8 cellular contexts compared by ENCODE assay signal in genomic region chr13:28138756-28139470, GRCh38. TPM values are rescaled to one million over a fixed set of nuclear protein-coding genes. Genes with fewer than 3 reads are reported as not detected.
DNase-seq lines count a peak whose midpoint lies in the region; ATAC-seq and TF ChIP-seq lines count a peak whose summit lies in the region.

No MANE protein-coding gene starts in this region.

- H3K4me2 ChIP-seq in GM23338 (peak overlapping the region; percentile 95), Loucy (ENCODE audit: low read depth, low read length, poor library complexity, severe bottlenecking) (peak overlapping the region; percentile 92)

- H3K27ac ChIP-seq in GM23338 (ENCODE audit: low read depth) (peak overlapping the region; percentile 99), right atrium auricular region (peak overlapping the region; percentile 97 to 98), psoas muscle (peak overlapping the region; percentile 97)

- H3K36me3 Mint-ChIP-seq in GM23338 (ENCODE audit: low read depth): peaks cover 2% of the 10 kb centered on the region; the same call in 2 of the 3 replicates
- H3K36me3 Mint-ChIP-seq in T-helper 17 cell (ENCODE audit: low read depth): no peaks in the 10 kb centered on the region

- no peaks in the 10 kb centered on the region for H3K9me3 Mint-ChIP-seq in GM23338

- TF ChIP-seq CTCF in GM23338 (conservative IDR thresholded peaks at IDR 0.05; ENCODE audit: low read depth in 2 of 2) (no peak), Loucy (conservative IDR thresholded peaks at IDR 0.05; ENCODE audit: low read length) (no peak), right atrium auricular region (IDR thresholded peaks at IDR 0.05) (no peak), psoas muscle (IDR thresholded peaks at IDR 0.05) (no peak)

- H2AFZ ChIP-seq in GM23338 (no peak overlapping the region), Loucy (ENCODE audit: low read length) (peak overlapping the region; percentile 70; the same call in 1 of the 2 replicates)

- H3K9me2 ChIP-seq in GM23338 (ENCODE audit: insufficient read depth) (no peaks in the 10 kb centered on the region), Loucy (replicated peaks; ENCODE audit: low read depth, low read length) (no peaks in the 10 kb centered on the region)

- intact Hi-C loops in psoas muscle (cut with DNase I): no loop called here

- H3F3A ChIP-seq in GM23338 (replicated peaks; ENCODE audit: low read depth) (peaks cover 13% of the 10 kb centered on the region; the same call in 1 of the 2 replicates), Loucy (ENCODE audit: low read depth) (0 out of 2 replicates have a peak, but pooled peaks cover 4% of the 10 kb centered on the region)

- H4K20me1 ChIP-seq in GM23338 (replicated peaks; ENCODE audit: insufficient read depth) (no peaks in the 10 kb centered on the region), Loucy (ENCODE audit: insufficient read depth, low read length, poor library complexity, severe bottlenecking) (peaks cover 47% of the 10 kb centered on the region)

- H3K36me3 ChIP-seq in GM23338 (ENCODE audit: insufficient read depth) (no peaks in the 10 kb centered on the region), Loucy (ENCODE audit: insufficient read depth, low read length) (no peaks in the 10 kb centered on the region), right atrium auricular region (no peaks in the 10 kb centered on the region), psoas muscle (ENCODE audit: insufficient read depth in 1 of 2, low read depth in 1 of 2) (no peaks in the 10 kb centered on the region)

- peaks cover 10% of the 10 kb centered on the region for H3K27me3 Mint-ChIP-seq in GM23338 (ENCODE audit: insufficient read depth, low read depth, poor library complexity)
- no peaks in the 10 kb centered on the region for H3K27me3 Mint-ChIP-seq in T-helper 17 cell

- peaks cover 39% of the 10 kb centered on the region for H3K4me1 Mint-ChIP-seq in GM23338
- peaks cover 43% of the 10 kb centered on the region for H3K4me1 Mint-ChIP-seq in T-helper 17 cell

- H3K27ac Mint-ChIP-seq in GM23338 (peak overlapping the region; percentile 86), T-helper 17 cell (peak overlapping the region; percentile 97)

- peak; percentile 68 for ATAC-seq in GM23338
- ATAC-seq in T-helper 17 cell: peak; percentile 71
- peak; percentile 65 to 73 (median 70) for ATAC-seq in psoas muscle

- 0% methylated on average over 31 to 59 of the region's 60 CpGs for WGBS in psoas muscle, 3 donors

- peak overlapping the region; percentile 99 for H3K9ac ChIP-seq in Loucy (ENCODE audit: low read depth, low read length, poor library complexity, severe bottlenecking)

- H3K9me3 ChIP-seq in Loucy (ENCODE audit: insufficient read depth, low read depth, low read length) (no peaks in the 10 kb centered on the region), T-helper 17 cell (ENCODE audit: control insufficient read depth, low read length, poor library complexity, severe bottlenecking) (no peaks in the 10 kb centered on the region), right atrium auricular region (no peaks in the 10 kb centered on the region), psoas muscle (no peaks in the 10 kb centered on the region)

- H3K27me3 ChIP-seq in GM23338 (ENCODE audit: insufficient read depth) (no peaks in the 10 kb centered on the region), Loucy (ENCODE audit: insufficient read depth, low read length, poor library complexity, severe bottlenecking) (no peaks in the 10 kb centered on the region), right atrium auricular region (no peaks in the 10 kb centered on the region), psoas muscle (ENCODE audit: insufficient read depth in 3 of 3, low read length in 2 of 3) (no peaks in the 10 kb centered on the region)

- DNase-seq in G401 (ENCODE audit: low spot score): peak; percentile 67
- DNase-seq in GM23338 (ENCODE audit: low spot score): peak; percentile 85
- DNase-seq in T-helper 17 cell: peak; percentile 64 to 81 (median 69)
- peak in 53 of 56 donors; percentile 19 to 80 (median 67) for DNase-seq in amygdala (lab: John Stamatoyannopoulos, UW)
- peak; percentile 79 for DNase-seq in right atrium auricular region (ENCODE audit: low spot score)
- peak; percentile 84 to 89 for DNase-seq in psoas muscle
- DNase-seq in ureter (ENCODE audit: low spot score): peak; percentile 89

- peaks cover 58% of the 10 kb centered on the region for H3K79me2 ChIP-seq in GM23338 (replicated peaks; ENCODE audit: insufficient read depth)
- H3K79me2 ChIP-seq in Loucy (ENCODE audit: insufficient read depth, low read length): peaks cover 70% of the 10 kb centered on the region

- H3K4me1 ChIP-seq in GM23338 (ENCODE audit: insufficient read depth) (peaks cover 24% of the 10 kb centered on the region), Loucy (ENCODE audit: insufficient read depth, low read length, poor library complexity, severe bottlenecking) (peaks cover 52% of the 10 kb centered on the region), right atrium auricular region (peaks cover 0 to 27% of the 10 kb centered on the region in 2 donors), psoas muscle (peaks cover 13% of the 10 kb centered on the region)

- H3K4me3 ChIP-seq in GM23338 (peak overlapping the region; percentile 90), Loucy (ENCODE audit: low read length, poor library complexity, severe bottlenecking) (peak overlapping the region; percentile 95), right atrium auricular region (peak overlapping the region; percentile 85 to 98), psoas muscle (peak overlapping the region; percentile 100)

- H3K4me3 Mint-ChIP-seq in GM23338 (peak overlapping the region; percentile 87), T-helper 17 cell (peak overlapping the region; percentile 89)

- in situ Hi-C loops in G401 (cut with HindIII; ENCODE audit: low sequenced_read_pairs): no loop called here

TF ChIP-seq in GM23338, 12 proteins besides CTCF, POLR2A, EP300 and RAD21 (continues in another document):
- TF ChIP-seq ZNF331 (CRISPR knock-in tag; IDR thresholded peaks at IDR 0.05; ENCODE audit: low read depth): no peak
- TF ChIP-seq JUNB (IDR thresholded peaks at IDR 0.05; ENCODE audit: unreplicated experiment): no peak
- TF ChIP-seq NANOG (IDR thresholded peaks at IDR 0.05; ENCODE audit: borderline replicate concordance): no peak
- no peak for TF ChIP-seq EZH2 (IDR thresholded peaks at IDR 0.05; ENCODE audit: low read depth, unreplicated experiment)
- no peak for TF ChIP-seq STAT1 (IDR thresholded peaks at IDR 0.05; ENCODE audit: unreplicated experiment)

RNA-seq across cellular contexts. Expression of gene PAN3, which starts 0.6 kb away (rescaled TPM):
- total RNA-seq in G401 (2014; rRNA removed; shearing (Covaris generic)): 11.4 and 21.3 TPM in 2 replicates
- total RNA-seq in GM23338 (2014; rRNA removed; shearing (Covaris generic)): 52.5 and 58.2 TPM in 2 replicates
- polyA plus RNA-seq in GM23338 (2016; fragmentation: Nextera tagmentation; extraction: Ambion mirVana): 20.6 and 27.4 TPM in 2 replicates
- total RNA-seq in T-helper 17 cell: 10 to 100 TPM; 67.2 to 70.2 TPM
- total RNA-seq in right atrium auricular region: 10 to 100 TPM in 1 of 2 donors, 1 to 10 TPM in 1; 8.7 to 12.0 TPM
- total RNA-seq in psoas muscle: 1 to 10 TPM; 5.9 to 9.0 (median 8.6) TPM
- polyA plus RNA-seq in psoas muscle: 1 to 10 TPM; 2.3 to 3.4 (median 2.9) TPM
- total RNA-seq in ureter: 54.6 TPM

RNA-seq across cellular contexts. Expression of gene FLT3, which starts 38.5 kb away (rescaled TPM):
- 0.12 TPM in 1 of 2 replicates, not detected in the other for total RNA-seq in G401 (2014; rRNA removed; shearing (Covaris generic))
- 0.17 and 0.66 TPM in 2 replicates for total RNA-seq in GM23338 (2014; rRNA removed; shearing (Covaris generic))
- polyA plus RNA-seq in GM23338 (2016; fragmentation: Nextera tagmentation; extraction: Ambion mirVana): 0.23 and 0.44 TPM in 2 replicates
- under 1 TPM; 0.22 to 0.70 TPM for total RNA-seq in T-helper 17 cell
- under 1 TPM; 0.12 to 0.26 TPM for total RNA-seq in right atrium auricular region
- under 1 TPM in 2 of 4 donors, not detected in 2; 0.04 to 0.19 TPM for total RNA-seq in psoas muscle
- under 1 TPM; 0.04 to 0.08 (median 0.06) TPM for polyA plus RNA-seq in psoas muscle
- 0.91 TPM for total RNA-seq in ureter

Comparison
In these comparisons a context has a peak if more than half of its experiments do, and no peak if none do; other contexts are left out.
1. Peak in every context shown above with its lines: DNase-seq, ATAC-seq, H3K4me3 ChIP-seq and H3K27ac ChIP-seq.